Comparison of ENCODE assay signal across 8 cellular contexts in genomic region chr3:122679085-122679466, GRCh38. TPM values are rescaled to one million over a fixed set of nuclear protein-coding genes. Genes with fewer than 3 reads are reported as not detected.
DNase-seq lines count a peak whose midpoint lies in the region; ATAC-seq, FAIRE-seq and TF ChIP-seq lines count a peak whose summit lies in the region.

No MANE protein-coding gene starts in this region.

- H3K36me3 Mint-ChIP-seq in WTC11: peaks cover 2% of the 10 kb centered on the region

- no peaks in the 10 kb centered on the region for H3K36me3 ChIP-seq in kidney (ENCODE audit: control insufficient read depth in 1 of 2, insufficient read depth in 2 of 2, low read length in 2 of 2)

- H3K4me3 ChIP-seq in cardiac fibroblast (replicated peaks in 1 of 2; ENCODE audit: low read depth in 2 of 2, low read length in 2 of 2) (peak overlapping the region; percentile 27 to 85), kidney (ENCODE audit: low read length in 2 of 2) (peak overlapping the region; percentile 48 to 85)

- peaks cover 19% of the 10 kb centered on the region for H3K27me3 Mint-ChIP-seq in WTC11 (ENCODE audit: low read depth)

- CTCF ChIA-PET in WTC11 (lab: Charles Lee): interaction anchor here (0.7 to 3.6 kb wide), 33 partner anchors 9 to 389 kb away, joined by 3 to 35 read pairs (median 4); partner anchors contain the start of genes DTX3L, FAM162A, HSPBAP1 and PARP9

- H3K4me3 Mint-ChIP-seq in WTC11: peak overlapping the region; percentile 83

- H3K9me3 ChIP-seq in kidney (ENCODE audit: control insufficient read depth in 1 of 2, low read length in 2 of 2): no peaks in the 10 kb centered on the region

- peak overlapping the region; percentile 94 to 95 for H3K27ac ChIP-seq in kidney (ENCODE audit: low read depth in 2 of 2, low read length in 2 of 2)

- intact Hi-C loops in kidney (cut with DNase I): loop anchor here (5.0 kb wide), 1 partner anchor 117 kb away; the partner anchor contains the start of genes DTX3L and PARP9

- POLR2A ChIA-PET in WTC11 (lab: Charles Lee): interaction anchor here (1.1 kb wide), 1 partner anchor 295 kb away, joined by 4 read pairs; the partner anchor contains the start of gene FAM162A

- peak overlapping the region; percentile 1 to 89 for H3K9ac ChIP-seq in kidney (ENCODE audit: low read length in 2 of 2)

- FAIRE-seq in G401.6 (lab: Jason Lieb, UNC): peak; percentile 72
- no peak for FAIRE-seq in kidney (lab: Jason Lieb, UNC)

- H3K4me1 ChIP-seq in kidney (ENCODE audit: control insufficient read depth in 1 of 2, insufficient read depth in 1 of 2, low read depth in 1 of 2, low read length in 2 of 2): peaks cover 0 to 14% of the 10 kb centered on the region in 2 donors

- H3K9me3 Mint-ChIP-seq in WTC11: peaks cover 3% of the 10 kb centered on the region

- DNase-seq in NCI-H2196 treated with DMSO at 0.1 percent for 48 hours (lab: John Stamatoyannopoulos, UW; ENCODE audit: unreplicated experiment) (peak; percentile 81), WTC11 (ENCODE audit: low spot score) (peak; percentile 79), cardiac fibroblast (ENCODE audit: low read depth in 2 of 2) (peak; percentile 83 to 87), kidney (peak; percentile 84)
- DNase-seq in stimulated activated CD4-positive, alpha-beta T cell treated with anti-CD3 and anti-CD28 coated beads, Interleukin-15, amount 100 ng/mL, for 1 hour (ENCODE audit: low read depth in 1 of 2, low spot score in 1 of 2): peak; percentile 60 to 63

- ATAC-seq in HG03045 (IDR thresholded peaks at IDR 0.05; ENCODE audit: unreplicated experiment) (peak; percentile 36), WTC11 (peak; percentile 58), GM21825 (IDR thresholded peaks at IDR 0.05; ENCODE audit: unreplicated experiment) (no peak)

- TF ChIP-seq CTCF in WTC11 (IDR thresholded peaks at IDR 0.05) (peak; percentile 53), cardiac fibroblast (IDR thresholded peaks at IDR 0.05; ENCODE audit: low read depth, low read length) (peak; percentile 78), kidney (IDR thresholded peaks at IDR 0.05; ENCODE audit: borderline replicate concordance, extremely low read depth, insufficient read depth) (peak; percentile 85)

- peaks cover 28% of the 10 kb centered on the region for H3K4me1 Mint-ChIP-seq in WTC11

- no peak overlapping the region for H3K27ac Mint-ChIP-seq in WTC11

TF ChIP-seq in WTC11, 78 proteins besides CTCF, POLR2A, EP300 and RAD21:
- no peak for TF ChIP-seq PREB (CRISPR knock-in tag; IDR thresholded peaks at IDR 0.05; ENCODE audit: borderline replicate concordance)
- TF ChIP-seq RORB (CRISPR knock-in tag; IDR thresholded peaks at IDR 0.05): no peak
- TF ChIP-seq AFF4 (CRISPR knock-in tag; IDR thresholded peaks at IDR 0.05; ENCODE audit: borderline replicate concordance): no peak
- no peak for TF ChIP-seq SMAD4 (CRISPR knock-in tag; IDR thresholded peaks at IDR 0.05)
- TF ChIP-seq USF1 (CRISPR knock-in tag; IDR thresholded peaks at IDR 0.05): no peak
- no peak for TF ChIP-seq ZNF532 (CRISPR knock-in tag; IDR thresholded peaks at IDR 0.05; ENCODE audit: borderline replicate concordance)
- no peak for TF ChIP-seq ZNF138 (CRISPR knock-in tag; conservative IDR thresholded peaks at IDR 0.05)
- no peak for TF ChIP-seq JUN (CRISPR knock-in tag; IDR thresholded peaks at IDR 0.05)
- no peak for TF ChIP-seq NFE2L1 (CRISPR knock-in tag; IDR thresholded peaks at IDR 0.05)

RNA-seq across cellular contexts. Expression of gene PARP14, which starts 1.6 kb away (rescaled TPM):
- 15.9 to 17.6 TPM (median 16.8 TPM) in 3 replicates for total RNA-seq in WTC11 (2021)
- total RNA-seq in kidney: 64.0 TPM
- 14.9 TPM for polyA plus RNA-seq in kidney (ENCODE audit: insufficient read depth, low read depth, low replicate concordance)
